In the genomic region with DNA sequence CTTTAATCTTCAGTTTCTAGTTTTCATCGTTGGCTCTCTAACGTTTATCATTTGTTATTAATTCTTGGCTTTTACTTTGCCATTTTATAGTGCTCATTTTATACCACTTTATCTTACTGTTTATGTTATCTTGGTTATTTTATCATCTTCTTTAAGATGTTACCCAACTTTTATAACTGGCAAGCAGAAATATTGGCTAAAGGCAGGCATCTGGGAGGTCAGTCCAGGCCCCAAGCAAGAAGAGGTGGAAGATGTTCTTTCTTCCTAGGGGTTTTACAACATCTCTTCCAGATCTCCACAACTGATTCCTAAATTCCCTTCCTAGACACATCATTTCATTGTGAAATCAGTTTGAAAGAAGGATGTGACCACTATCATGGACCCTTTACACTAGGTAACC, we compare ENCODE assay signal across 23 cellular contexts.
"Had no signal": no experiment of that assay in that cellular context is flagged by ENCODE, and none has a peak within 500 bp of the region (broad histone marks: within the 10 kb centered on the region; RNA-seq: fewer than 3 reads in every experiment).

No MANE protein-coding gene starts in this region.

- H3K4me2 ChIP-seq: neural progenitor cell had no signal

- H3K27me3 Mint-ChIP-seq: activated naive CD8-positive, alpha-beta T cell treated with anti-CD3 and anti-CD28 coated beads for 36 hours; naive B cell; progenitor cell of endocrine pancreas had no signal

- H3K4me1 ChIP-seq: gastrocnemius medialis, neural progenitor cell had no signal

- ATAC-seq: gastrocnemius medialis, SK-N-SH treated with all-trans-retinoic acid at 6 μM for 48 hours, WTC11 had no signal

- H3K9me3 ChIP-seq: gastrocnemius medialis, spleen, thoracic aorta had no signal

- H3K9me3 Mint-ChIP-seq: activated naive CD8-positive, alpha-beta T cell treated with anti-CD3 and anti-CD28 coated beads for 36 hours; naive B cell; neural progenitor cell; type B pancreatic cell; WTC11 had no signal

- H3K4me3 ChIP-seq: gastrocnemius medialis, neural progenitor cell, spleen, thoracic aorta had no signal

- DNase-seq: activated CD4-positive, alpha-beta T cell treated with anti-CD3 and anti-CD28 coated beads, Interleukin-2, amount 50 U/mL, for 4 hours; activated naive CD4-positive, alpha-beta T cell treated with Interleukin-2 at 50 U/mL for 16 hours; activated naive CD8-positive, alpha-beta T cell treated with anti-CD3 and anti-CD28 coated beads for 36 hours; activated T-cell treated with anti-CD3 and anti-CD28 coated beads, Interleukin-2, amount 50 U/mL, for 48 hours; amniotic stem cell; cortex of kidney; gastrocnemius medialis; head of caudate nucleus; islet precursor cell; left cardiac atrium; naive B cell; retina; spleen; stimulated activated CD4-positive, alpha-beta T cell treated with anti-CD3 and anti-CD28 coated beads, Interleukin-4, amount 100 ng/mL, for 1 hour; stimulated activated naive CD4-positive, alpha-beta T cell; T-helper 1 cell had no signal

- H2AFZ ChIP-seq: neural progenitor cell had no signal

- H3K27ac Mint-ChIP-seq: activated naive CD8-positive, alpha-beta T cell treated with anti-CD3 and anti-CD28 coated beads for 36 hours; naive B cell; neural progenitor cell; progenitor cell of endocrine pancreas; WTC11 had no signal

- H3K4me1 Mint-ChIP-seq: activated naive CD8-positive, alpha-beta T cell treated with anti-CD3 and anti-CD28 coated beads for 36 hours; naive B cell; neural progenitor cell had no signal

- H3K27me3 ChIP-seq: gastrocnemius medialis, neural progenitor cell, spleen had no signal

- H3K27ac ChIP-seq: epithelial cell of prostate, gastrocnemius medialis, neural progenitor cell, spleen, thoracic aorta had no signal

- H3K4me3 Mint-ChIP-seq: activated naive CD8-positive, alpha-beta T cell treated with anti-CD3 and anti-CD28 coated beads for 36 hours; naive B cell; neural progenitor cell; WTC11 had no signal

- H3K36me3 ChIP-seq: gastrocnemius medialis, neural progenitor cell, spleen, thoracic aorta had no signal

- H3K36me3 Mint-ChIP-seq: activated naive CD8-positive, alpha-beta T cell treated with anti-CD3 and anti-CD28 coated beads for 36 hours; naive B cell; neural progenitor cell; type B pancreatic cell; WTC11 had no signal

- H3K9ac ChIP-seq: neural progenitor cell had no signal
